ENCODE assay signal across 9 cellular contexts in the genomic region with DNA sequence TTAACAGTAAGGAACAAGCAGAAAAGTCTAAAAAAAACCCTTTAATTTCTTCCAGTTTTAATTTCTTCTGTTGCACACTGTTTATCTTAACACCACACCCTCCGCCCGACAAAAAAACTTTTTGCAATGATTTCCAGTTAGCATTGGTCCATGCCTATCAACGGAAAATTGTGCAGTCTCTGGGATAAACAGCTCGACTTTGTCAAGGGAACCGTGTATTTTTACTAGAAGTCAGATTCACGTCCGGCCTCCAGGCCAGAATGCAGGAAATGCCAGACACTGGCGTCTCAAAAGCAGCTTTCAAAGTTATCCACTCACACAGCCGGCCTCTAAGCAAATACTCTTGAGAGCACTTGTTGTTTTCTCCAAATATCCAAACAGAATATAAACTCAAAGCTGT. TPM values are rescaled to one million over a fixed set of nuclear protein-coding genes. Genes with fewer than 3 reads are reported as not detected.
DNase-seq lines count a peak whose midpoint lies in the region; ATAC-seq and TF ChIP-seq lines count a peak whose summit lies in the region.
"Had no signal": no experiment of that assay in that cellular context is flagged by ENCODE, and none has a peak within 500 bp of the region (broad histone marks: within the 10 kb centered on the region; RNA-seq: fewer than 3 reads in every experiment).

No MANE protein-coding gene starts in this region.

- H3K4me1 ChIP-seq in HUES48 (ENCODE audit: control insufficient read depth, insufficient read depth, low read length) (peaks cover 11% of the 10 kb centered on the region; the same call in 1 of the 2 replicates), ectodermal cell (ENCODE audit: control insufficient read depth, insufficient read depth, low read length) (peaks cover 8% of the 10 kb centered on the region)

- no peaks in the 10 kb centered on the region for H3K27me3 Mint-ChIP-seq in Calu3 (ENCODE audit: unreplicated experiment)

- DNase-seq in mucosa of gallbladder (ENCODE audit: low spot score) (peak; percentile 22), Calu3 (no peak), GM13976 (ENCODE audit: low spot score) (no peak), SIG-M5 (lab: John Stamatoyannopoulos, UW) (no peak)

- no peak for ATAC-seq in GM19035 (IDR thresholded peaks at IDR 0.05; ENCODE audit: unreplicated experiment)

- H3K36me3 Mint-ChIP-seq in Calu3 (ENCODE audit: insufficient read depth, unreplicated experiment): peaks cover 45% of the 10 kb centered on the region

- no peak overlapping the region for H3K4me3 Mint-ChIP-seq in Calu3 (ENCODE audit: low read depth, unreplicated experiment)

- intact Hi-C loops in Calu3 (cut with micrococcal nuclease; ENCODE audit: unreplicated experiment): no loop called here

- no peak overlapping the region for H3K9ac ChIP-seq in HUES48 (ENCODE audit: low read depth, low read length)

- CTCF ChIA-PET in Calu3 (lab: Charles Lee): interaction anchor here (0.6 kb wide), 1 partner anchor 155 kb away, joined by 7 read pairs; no protein-coding TSS in a partner anchor

- H3K27ac ChIP-seq in 22Rv1 (peak overlapping the region; percentile 43), HUES48 (ENCODE audit: low read depth, low read length) (peak overlapping the region; percentile 8), ectodermal cell (ENCODE audit: insufficient read depth, low read depth, low read length, poor library complexity, severe bottlenecking) (peak overlapping the region; percentile 36)

- in situ Hi-C loops in GM13976 (cut with MboI; ENCODE audit: low sequenced_read_pairs, unreplicated experiment): no loop called here

- no peak overlapping the region for H3K27ac Mint-ChIP-seq in Calu3 (ENCODE audit: unreplicated experiment)

- peaks cover 26% of the 10 kb centered on the region for H3K4me1 Mint-ChIP-seq in Calu3 (ENCODE audit: low read depth, unreplicated experiment)

- no peaks in the 10 kb centered on the region for H3K9me3 Mint-ChIP-seq in Calu3 (ENCODE audit: low read depth, unreplicated experiment)

- WGBS in ectodermal cell, 2 experiments: 89 to 92% methylated on average over 9 of the region's 9 CpGs

- peaks cover 53% of the 10 kb centered on the region for H3K36me3 ChIP-seq in HUES48 (ENCODE audit: control insufficient read depth, insufficient read depth, low read length)
- peaks cover 12% of the 10 kb centered on the region for H3K36me3 ChIP-seq in ectodermal cell (ENCODE audit: control insufficient read depth, insufficient read depth, low read length)

- H3K9me3 ChIP-seq in HUES48 (ENCODE audit: control insufficient read depth, insufficient read depth, low read length): no peaks in the 10 kb centered on the region
- no peaks in the 10 kb centered on the region for H3K9me3 ChIP-seq in ectodermal cell (ENCODE audit: control insufficient read depth, low read length)

- TF ChIP-seq CTCF in 22Rv1 (IDR thresholded peaks at IDR 0.05): no peak
- TF ChIP-seq CTCF in Calu3 (IDR thresholded peaks at IDR 0.05; ENCODE audit: unreplicated experiment): no peak
- no peak for TF ChIP-seq CTCF in GM13976 (IDR thresholded peaks at IDR 0.05; ENCODE audit: borderline replicate concordance, control extremely low read depth, extremely low read depth, insufficient read depth, missing control alignments)

- H3K4me3 ChIP-seq in HUES48 (ENCODE audit: low read depth, low read length) (no peak overlapping the region), ectodermal cell (ENCODE audit: insufficient read depth, low read depth, low read length) (no peak overlapping the region)

- H3K27me3 ChIP-seq in HUES48 (ENCODE audit: control insufficient read depth, insufficient read depth, low read length) (no peaks in the 10 kb centered on the region), ectodermal cell (ENCODE audit: control insufficient read depth, insufficient read depth, low read length, poor library complexity, severe bottlenecking) (no peaks in the 10 kb centered on the region)

- no TSS peak for BruUV-seq in Calu3 (replicated peaks; lab: Mats Ljungman, UMichigan)

RNA-seq across cellular contexts. Expression of gene NUP210L, which starts 0.4 kb away (rescaled TPM):
- polyA plus RNA-seq in ectodermal cell (2013, experiment 1 of 4): not detected
- 0.07 TPM for polyA plus RNA-seq in ectodermal cell (2013, experiment 2 of 4)
- polyA plus RNA-seq in ectodermal cell (2013, experiment 3 of 4): not detected
- polyA plus RNA-seq in ectodermal cell (2013, experiment 4 of 4): not detected
- 0.06 TPM for total RNA-seq in mucosa of gallbladder
- 0.12 TPM in 1 of 2 replicates, not detected in the other for total RNA-seq in Calu3 (2022)
- total RNA-seq: H1 had no signal
- polyA plus RNA-seq: H1 had no signal

RNA-seq across cellular contexts. Expression of gene TPM3, which starts 36.6 kb away (rescaled TPM):
- polyA plus RNA-seq in ectodermal cell (2013, experiment 1 of 4): 444 TPM
- polyA plus RNA-seq in ectodermal cell (2013, experiment 2 of 4): 421 TPM
- polyA plus RNA-seq in ectodermal cell (2013, experiment 3 of 4): 304 TPM
- 341 TPM for polyA plus RNA-seq in ectodermal cell (2013, experiment 4 of 4)
- 283 TPM for total RNA-seq in mucosa of gallbladder
- 564 and 582 TPM in 2 replicates for total RNA-seq in Calu3 (2022)

RNA-seq across cellular contexts. Expression of gene CFAP141, which starts 50.9 kb away (rescaled TPM):
- polyA plus RNA-seq in ectodermal cell (2013, experiment 1 of 4): not detected
- polyA plus RNA-seq in ectodermal cell (2013, experiment 2 of 4): not detected
- polyA plus RNA-seq in ectodermal cell (2013, experiment 3 of 4): not detected
- not detected for polyA plus RNA-seq in ectodermal cell (2013, experiment 4 of 4)
- total RNA-seq in mucosa of gallbladder: not detected
- total RNA-seq in Calu3 (2022): not detected in 2 replicates
- total RNA-seq: H1 had no signal
- polyA plus RNA-seq: H1 had no signal
